ENCODE assay signal across 29 cellular contexts in the genomic region with DNA sequence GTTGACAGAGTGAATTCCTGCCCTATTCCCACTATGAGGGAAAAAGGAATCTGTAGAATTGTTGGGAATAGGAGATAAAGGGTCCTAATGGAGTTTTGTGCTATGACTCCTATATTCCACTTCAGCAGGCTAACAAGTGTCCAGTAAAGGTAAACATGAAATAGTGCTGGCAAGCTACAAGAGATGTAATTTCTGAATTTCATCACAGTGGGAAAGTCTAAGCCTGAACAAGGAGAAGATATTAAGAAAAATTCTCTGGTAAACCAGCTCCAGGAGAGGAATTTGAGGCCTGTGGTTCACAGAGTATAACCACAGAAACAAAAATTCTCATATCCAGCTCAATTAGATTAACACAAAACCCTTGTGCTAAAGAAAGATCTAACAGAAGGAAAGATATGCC. TPM values are rescaled to one million over a fixed set of nuclear protein-coding genes. Genes with fewer than 3 reads are reported as not detected.
"Had no signal": no experiment of that assay in that cellular context is flagged by ENCODE, and none has a peak within 500 bp of the region (broad histone marks: within the 10 kb centered on the region; RNA-seq: fewer than 3 reads in every experiment).

No MANE protein-coding gene starts in this region.

- H3K36me3 Mint-ChIP-seq: activated CD8-positive, alpha-beta memory T cell treated with anti-CD3 and anti-CD28 coated beads, Interleukin-2, amount 10 ng/mL, durations not matched to agents 7 days and 5 days; activated naive CD4-positive, alpha-beta T cell treated with anti-CD3 and anti-CD28 coated beads, Interleukin-2, amount 50 U/mL, for 24 hours; brain had no signal

- H3K4me1 ChIP-seq: SJSA1 had no signal

- H3K4me3 ChIP-seq: SJSA1 had no signal

- H3K36me3 ChIP-seq: SJSA1 had no signal

- H3K4me1 Mint-ChIP-seq: brain; central memory CD8-positive, alpha-beta T cell had no signal

- H3K27me3 ChIP-seq: SJSA1 had no signal

- DNase-seq: activated B cell treated with CpG ODN at 0.5 μM for 24 hours; activated CD4-positive, alpha-beta T cell treated with anti-CD3 and anti-CD28 coated beads for 1 hour; activated CD4-positive, alpha-beta T cell treated with anti-CD3 and anti-CD28 coated beads, Interleukin-2, amount 10 ng/mL, durations not matched to agents 24 days and 14 days; activated CD4-positive, alpha-beta T cell treated with anti-CD3 and anti-CD28 coated beads, Interleukin-2, amount 50 U/mL, for 48 hours; activated CD8-positive, alpha-beta memory T cell treated with anti-CD3 and anti-CD28 coated beads, Interleukin-2, amount 10 ng/mL, durations not matched to agents 7 days and 5 days; activated effector memory CD4-positive, alpha-beta T cell treated with Interleukin-2 at 50 U/mL for 16 hours; activated naive CD4-positive, alpha-beta T cell; activated T-cell treated with anti-CD3 and anti-CD28 coated beads, Interleukin-2, amount 50 U/mL, for 24 hours; amygdala; KG1; NCI-H1092; NCI-H1417 treated with DMSO at 0.1 percent for 48 hours; NCI-H1694; NCI-H2029; NCI-H2107; NCI-H2171 treated with DMSO at 0.1 percent for 48 hours; NCI-H345; NCI-H510A; NCI-H526 treated with DMSO at 0.1 percent for 48 hours; NCI-H82; SHP77; T-helper 17 cell; T-helper 9 cell had no signal

- H3K27ac ChIP-seq: SJSA1 had no signal

- H3K27ac Mint-ChIP-seq: activated B cell treated with CpG ODN at 0.5 μM for 24 hours; activated CD4-positive, alpha-beta T cell treated with anti-CD3 and anti-CD28 coated beads, Interleukin-2, amount 10 ng/mL, durations not matched to agents 24 days and 14 days; activated CD8-positive, alpha-beta memory T cell treated with anti-CD3 and anti-CD28 coated beads, Interleukin-2, amount 10 ng/mL, durations not matched to agents 7 days and 5 days; activated naive CD4-positive, alpha-beta T cell treated with anti-CD3 and anti-CD28 coated beads, Interleukin-2, amount 50 U/mL, for 24 hours; activated T-cell treated with anti-CD3 and anti-CD28 coated beads, Interleukin-2, amount 50 U/mL, for 24 hours; activated T-helper 1 cell treated with anti-CD3 and anti-CD28 coated beads, Interleukin-12 subunit alpha, Interleukin-12 subunit beta, Interleukin-2, Interleukin-4 antibody, amounts not matched to agents 30 ng/mL and 10 ng/mL and 1 ng/mL, durations not matched to agents 14 hours and 24 hours and 36 hours; brain; T-helper 17 cell had no signal

- H3K27me3 Mint-ChIP-seq: activated B cell treated with CpG ODN at 0.5 μM for 24 hours; activated naive CD4-positive, alpha-beta T cell treated with anti-CD3 and anti-CD28 coated beads, Interleukin-2, amount 50 U/mL, for 24 hours; brain had no signal

- H3K4me3 Mint-ChIP-seq: activated B cell treated with CpG ODN at 0.5 μM for 24 hours; activated CD4-positive, alpha-beta T cell treated with anti-CD3 and anti-CD28 coated beads, Interleukin-2, amount 10 ng/mL, durations not matched to agents 24 days and 14 days; activated CD8-positive, alpha-beta memory T cell treated with anti-CD3 and anti-CD28 coated beads, Interleukin-2, amount 10 ng/mL, durations not matched to agents 7 days and 5 days; activated naive CD4-positive, alpha-beta T cell treated with anti-CD3 and anti-CD28 coated beads, Interleukin-2, amount 50 U/mL, for 24 hours; activated T-cell treated with anti-CD3 and anti-CD28 coated beads, Interleukin-2, amount 50 U/mL, for 24 hours; activated T-helper 1 cell treated with anti-CD3 and anti-CD28 coated beads, Interleukin-12 subunit alpha, Interleukin-12 subunit beta, Interleukin-2, Interleukin-4 antibody, amounts not matched to agents 30 ng/mL and 10 ng/mL and 1 ng/mL, durations not matched to agents 14 hours and 24 hours and 36 hours; brain; central memory CD8-positive, alpha-beta T cell; T-helper 17 cell had no signal

- H3K9me3 ChIP-seq: SJSA1 had no signal

- ATAC-seq: activated CD8-positive, alpha-beta memory T cell treated with anti-CD3 and anti-CD28 coated beads, Interleukin-2, amount 10 ng/mL, durations not matched to agents 7 days and 5 days; T-helper 17 cell had no signal

- H3K9me3 Mint-ChIP-seq: activated B cell treated with CpG ODN at 0.5 μM for 24 hours; activated CD4-positive, alpha-beta T cell treated with anti-CD3 and anti-CD28 coated beads, Interleukin-2, amount 10 ng/mL, durations not matched to agents 24 days and 14 days; activated naive CD4-positive, alpha-beta T cell treated with anti-CD3 and anti-CD28 coated beads, Interleukin-2, amount 50 U/mL, for 24 hours; activated T-cell treated with anti-CD3 and anti-CD28 coated beads, Interleukin-2, amount 50 U/mL, for 24 hours; activated T-helper 1 cell treated with anti-CD3 and anti-CD28 coated beads, Interleukin-12 subunit alpha, Interleukin-12 subunit beta, Interleukin-2, Interleukin-4 antibody, amounts not matched to agents 30 ng/mL and 10 ng/mL and 1 ng/mL, durations not matched to agents 14 hours and 24 hours and 36 hours; central memory CD8-positive, alpha-beta T cell had no signal

RNA-seq across cellular contexts. Expression of gene C6orf58, which starts 10.3 kb away (rescaled TPM):
- total RNA-seq: activated B cell treated with CpG ODN at 0.5 μM for 24 hours; activated CD4-positive, alpha-beta T cell treated with anti-CD3 and anti-CD28 coated beads, Interleukin-2, amount 10 ng/mL, durations not matched to agents 24 days and 14 days; activated CD8-positive, alpha-beta memory T cell treated with anti-CD3 and anti-CD28 coated beads, Interleukin-2, amount 10 ng/mL, durations not matched to agents 7 days and 5 days; LHCN-M2; SJSA1; T-helper 17 cell had no signal
